In genomic region chr2:241517297-241517696, GRCh38 we compare ENCODE assay signal across 18 cellular contexts.
"Had no signal": no experiment of that assay in that cellular context is flagged by ENCODE, and none has a peak within 500 bp of the region (broad histone marks: within the 10 kb centered on the region; RNA-seq: fewer than 3 reads in every experiment).

No MANE protein-coding gene starts in this region.

- H3K9me3 ChIP-seq: colonic mucosa, gastrocnemius medialis, heart right ventricle, neutrophil, pancreas, sigmoid colon, testis, upper lobe of left lung had no signal

- H3K4me3 ChIP-seq: colonic mucosa, gastrocnemius medialis, heart right ventricle, pancreas, sigmoid colon, SK-N-MC, testis, upper lobe of left lung had no signal

- H3K27ac ChIP-seq: brain microvascular endothelial cell, colonic mucosa, gastrocnemius medialis, heart right ventricle, neutrophil, pancreas, sigmoid colon, SK-N-MC, testis, upper lobe of left lung had no signal

- H3K4me1 Mint-ChIP-seq: central memory CD8-positive, alpha-beta T cell had no signal

- H3K36me3 Mint-ChIP-seq: stimulated activated memory B cell treated with anti-CD40 and anti-IgM and Interleukin-4, amounts not matched to agents 10 μg/mL and 1 μg/mL and 100 μg/mL, for 72 hours had no signal

- H3K4me1 ChIP-seq: colonic mucosa, gastrocnemius medialis, heart right ventricle, pancreas, sigmoid colon, testis had no signal

- ATAC-seq: activated naive CD8-positive, alpha-beta T cell treated with anti-CD3 and anti-CD28 coated beads, Interleukin-2, amount 50 U/mL, for 24 hours; gastrocnemius medialis; heart right ventricle; left ventricle myocardium superior; pancreas; stimulated activated memory B cell treated with anti-CD40 and anti-IgM and Interleukin-4, amounts not matched to agents 10 μg/mL and 1 μg/mL and 100 μg/mL, for 72 hours had no signal

- H3K27me3 ChIP-seq: brain microvascular endothelial cell, colonic mucosa, pancreas, testis, upper lobe of left lung had no signal

- H3K27ac Mint-ChIP-seq: activated naive CD8-positive, alpha-beta T cell treated with anti-CD3 and anti-CD28 coated beads, Interleukin-2, amount 50 U/mL, for 24 hours; stimulated activated memory B cell treated with anti-CD40 and anti-IgM and Interleukin-4, amounts not matched to agents 10 μg/mL and 1 μg/mL and 100 μg/mL, for 72 hours had no signal

- DNase-seq: activated CD4-positive, alpha-beta T cell treated with anti-CD3 and anti-CD28 coated beads, Interleukin-2, amount 10 ng/mL, durations not matched to agents 24 days and 14 days; activated CD4-positive, CD25-positive, alpha-beta regulatory T cell; activated naive CD8-positive, alpha-beta T cell treated with anti-CD3 and anti-CD28 coated beads, Interleukin-2, amount 50 U/mL, for 24 hours; anterior cingulate cortex; brain microvascular endothelial cell; colonic mucosa; gastrocnemius medialis; heart right ventricle; left ventricle myocardium superior; pancreas; sigmoid colon; stimulated activated CD4-positive, alpha-beta T cell treated with anti-CD3 and anti-CD28 coated beads, Interleukin-4, amount 100 ng/mL, for 4 hours; testis; upper lobe of left lung had no signal

- H3K4me3 Mint-ChIP-seq: activated naive CD8-positive, alpha-beta T cell treated with anti-CD3 and anti-CD28 coated beads, Interleukin-2, amount 50 U/mL, for 24 hours; central memory CD8-positive, alpha-beta T cell; stimulated activated memory B cell treated with anti-CD40 and anti-IgM and Interleukin-4, amounts not matched to agents 10 μg/mL and 1 μg/mL and 100 μg/mL, for 72 hours had no signal

- H3K36me3 ChIP-seq: brain microvascular endothelial cell, colonic mucosa, gastrocnemius medialis, heart right ventricle, neutrophil, pancreas, sigmoid colon, upper lobe of left lung had no signal
